ENCODE assay signal across 8 cellular contexts in the genomic region with DNA sequence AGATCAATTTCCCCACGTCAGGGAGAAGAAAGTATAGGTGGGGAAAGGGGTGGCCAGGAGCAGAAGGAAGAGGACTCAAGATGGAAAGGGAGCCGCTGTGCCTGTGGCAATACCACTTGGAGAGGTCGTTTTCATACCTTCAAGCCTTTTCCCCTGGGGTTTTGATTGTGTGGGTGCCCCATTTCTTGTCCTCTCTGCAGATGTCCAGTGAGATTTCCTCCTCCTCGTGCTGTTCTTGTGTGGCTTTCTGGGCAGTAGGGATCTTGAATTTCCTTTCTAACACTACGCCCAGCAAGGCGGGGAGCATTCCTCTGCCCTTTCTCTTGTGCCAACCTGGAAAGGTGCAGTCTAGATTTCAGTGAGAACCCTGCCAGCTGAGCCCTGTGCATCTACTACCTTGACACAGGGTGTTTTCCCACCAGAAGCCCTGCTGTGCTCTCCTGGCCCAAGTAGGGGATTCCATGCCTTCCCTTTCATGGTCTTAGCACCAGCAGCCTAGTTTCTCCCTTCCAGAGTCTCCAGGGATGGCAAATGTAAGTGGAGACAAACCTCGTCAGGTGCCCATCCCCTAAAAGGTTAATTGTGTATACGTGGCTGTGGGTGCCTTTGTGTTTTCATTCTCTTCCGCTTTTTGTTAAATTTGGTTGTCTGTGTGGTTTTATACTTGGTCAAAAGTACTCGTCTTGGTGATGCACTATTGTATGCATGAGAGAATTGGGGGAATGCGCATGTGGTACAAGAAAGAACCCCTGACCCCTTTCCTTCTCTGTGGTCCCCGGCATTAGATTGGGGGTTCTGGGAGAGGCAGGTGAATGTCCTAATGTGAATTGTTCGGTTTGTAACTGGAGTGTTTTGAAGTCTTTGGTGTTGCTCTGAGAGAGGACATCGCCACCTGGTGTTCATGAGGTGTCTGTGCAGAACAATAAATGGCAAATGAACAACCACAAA.
DNase-seq lines count a peak whose midpoint lies in the region; ATAC-seq and TF ChIP-seq lines count a peak whose summit lies in the region.

No MANE protein-coding gene starts in this region.

- no peak overlapping the region for H3K27ac ChIP-seq in left lung

- H3K4me1 Mint-ChIP-seq in HFFc6 (ENCODE audit: low read depth) = no peaks in the 10 kb centered on the region; the same call in 1 of the 2 replicates

- no peak for DNase-seq in activated CD4-positive, CD25-positive, alpha-beta regulatory T cell (lab: John Stamatoyannopoulos, UW)
- DNase-seq in HFFc6 = peak; percentile 27
- DNase-seq in MV-4-11 (lab: John Stamatoyannopoulos, UW) = peak; percentile 80
- peak in 4 of 5 experiments; percentile 10 to 61 (median 17) for DNase-seq in T-helper 2 cell
- DNase-seq in cardiac fibroblast (ENCODE audit: low read depth in 2 of 2) = peak; percentile 69 to 70
- DNase-seq in left lung = no peak
- peak; percentile 15 to 17 for DNase-seq in stimulated activated CD8-positive, alpha-beta memory T cell treated with anti-CD3 and anti-CD28 coated beads, Interleukin-4, amount 100 ng/mL, for 1 hour (ENCODE audit: low read depth in 2 of 2, low spot score in 1 of 2)

- intact Hi-C loops in left lung (cut with DNase I) = loop anchor here in 1 of 2 donors (2.0 to 10.0 kb wide), 2 partner anchors 79 to 113 kb away; no protein-coding TSS in a partner anchor

- H3K27ac Mint-ChIP-seq in HFFc6 = no peak overlapping the region

- H3K36me3 ChIP-seq in left lung = no peaks in the 10 kb centered on the region

- no peaks in the 10 kb centered on the region for H3K27me3 ChIP-seq in left lung

- H3K36me3 Mint-ChIP-seq in HFFc6 (ENCODE audit: low read depth) = no peaks in the 10 kb centered on the region

- H3K4me3 Mint-ChIP-seq in HFFc6 = no peak overlapping the region

- no peaks in the 10 kb centered on the region for H3K9me3 Mint-ChIP-seq in HFFc6

- no peak overlapping the region for H3K4me3 ChIP-seq in cardiac fibroblast (replicated peaks in 1 of 2; ENCODE audit: low read depth in 2 of 2, low read length in 2 of 2)
- H3K4me3 ChIP-seq in left lung = no peak overlapping the region

- peak; percentile 90 for TF ChIP-seq CTCF in HFFc6 (IDR thresholded peaks at IDR 0.05)
- TF ChIP-seq CTCF in cardiac fibroblast (IDR thresholded peaks at IDR 0.05; ENCODE audit: low read depth, low read length) = peak; percentile 75
- peak; percentile 76 to 79 for TF ChIP-seq CTCF in left lung (IDR thresholded peaks at IDR 0.05)

- H3K9me3 ChIP-seq in left lung = no peaks in the 10 kb centered on the region

- ATAC-seq in activated CD4-positive, CD25-positive, alpha-beta regulatory T cell treated with anti-CD3 and anti-CD28 coated beads, Interleukin-2, amount 50 U/mL, for 24 hours = peak; percentile 41
- ATAC-seq in left lung = peak; percentile 95

- peaks cover 8% of the 10 kb centered on the region for H3K27me3 Mint-ChIP-seq in HFFc6 (ENCODE audit: insufficient read depth)

- H3K4me1 ChIP-seq in left lung = peaks cover 0 to 12% of the 10 kb centered on the region in 2 donors

Comparison
In these comparisons a context has a peak if more than half of its experiments do, and no peak if none do; other contexts are left out.
1. DNase-seq: peak in HFFc6 (single experiment), MV-4-11 (single experiment), T-helper 2 cell (4 of 5), cardiac fibroblast (2 of 2) and stimulated activated CD8-positive, alpha-beta memory T cell treated with anti-CD3 and anti-CD28 coated beads, Interleukin-4, amount 100 ng/mL, for 1 hour (2 of 2); none in activated CD4-positive, CD25-positive, alpha-beta regulatory T cell (0 of 4) and left lung (0 of 2).
2. Peak in every context shown above with its lines, with median percentiles within 50 percentile points of each other: CTCF ChIP-seq.